ENCODE assay signal across 14 cellular contexts in the genomic region with DNA sequence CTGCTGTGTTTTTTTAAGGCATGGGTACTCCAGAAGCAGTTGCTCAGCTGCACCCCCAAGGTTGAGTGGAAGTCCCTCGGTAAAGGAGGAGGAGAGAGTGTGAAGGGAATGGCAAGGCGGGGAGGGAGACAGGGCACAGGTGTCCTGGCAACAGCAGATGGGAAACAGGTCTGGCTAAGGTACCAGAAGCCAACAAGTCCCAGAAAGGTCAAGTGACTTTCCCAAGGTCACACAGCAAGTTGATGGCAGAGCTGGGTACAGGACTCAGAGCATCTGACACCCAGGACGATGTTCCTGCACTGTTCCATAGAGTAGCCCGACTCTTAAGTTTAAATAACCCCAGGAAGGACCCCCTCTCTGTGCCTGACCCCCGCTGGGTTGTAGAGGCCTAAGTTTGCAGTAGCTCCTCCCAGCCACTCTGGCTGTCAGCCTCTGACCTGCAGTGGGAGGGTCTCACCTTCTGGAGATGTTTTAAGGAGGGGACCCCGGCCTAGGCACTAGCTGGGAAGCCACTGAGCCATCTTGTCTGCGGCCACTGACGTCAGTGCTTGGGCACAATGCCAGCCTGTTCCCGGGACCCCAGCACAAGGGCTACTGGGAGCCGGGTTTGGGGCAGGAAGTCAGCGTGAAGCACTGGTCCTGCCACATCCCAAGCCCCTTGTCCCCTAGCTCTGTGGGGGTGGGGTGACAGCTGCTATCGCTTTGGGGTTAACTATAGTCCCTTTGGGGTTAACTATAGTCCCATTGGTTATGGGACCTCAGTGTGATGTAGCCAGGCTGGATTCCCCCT. TPM values are rescaled to one million over a fixed set of nuclear protein-coding genes. Genes with fewer than 3 reads are reported as not detected.
DNase-seq lines count a peak whose midpoint lies in the region; ATAC-seq, FAIRE-seq and TF ChIP-seq lines count a peak whose summit lies in the region.
"Had no signal": no experiment of that assay in that cellular context is flagged by ENCODE, and none has a peak within 500 bp of the region (broad histone marks: within the 10 kb centered on the region; RNA-seq: fewer than 3 reads in every experiment).

No MANE protein-coding gene starts in this region.

- no peak for ATAC-seq in CD4-positive, CD25-positive, alpha-beta regulatory T cell (ENCODE audit: low read depth in 2 of 2)
- no peak for ATAC-seq in natural killer cell treated with Interleukin-12 subunit alpha and Interleukin-12 subunit beta and Interleukin-15 and Interleukin-18, amount 100 ng/mL, for 72 hours
- no peak for ATAC-seq in HG03039 (IDR thresholded peaks at IDR 0.05; ENCODE audit: unreplicated experiment)
- ATAC-seq: left lobe of liver had no signal

- FAIRE-seq in GM12892 (lab: Jason Lieb, UNC) (peak; percentile 60), HTR-8/SVneo (lab: Jason Lieb, UNC) (no peak)

- no peak for DNase-seq in CD4-positive, CD25-positive, alpha-beta regulatory T cell
- DNase-seq in GM12892 (ENCODE audit: insufficient read length): no peak
- DNase-seq in activated naive CD8-positive, alpha-beta T cell treated with anti-CD3 and anti-CD28 coated beads for 36 hours: no peak
- DNase-seq in natural killer cell treated with Interleukin-12 subunit alpha and Interleukin-12 subunit beta and Interleukin-15 and Interleukin-18, amount 100 ng/mL, for 72 hours (ENCODE audit: low spot score): no peak
- no peak for DNase-seq in retina
- no peak for DNase-seq in HTR-8/SVneo (ENCODE audit: insufficient read length, low spot score)
- no peak for DNase-seq in NOMO-1 treated with DMSO at 0.1 percent for 48 hours (lab: John Stamatoyannopoulos, UW; ENCODE audit: unreplicated experiment)
- DNase-seq: NCI-H1930; NK-92 treated with Interleukin-12 subunit alpha and Interleukin-12 subunit beta, amount 100 ng/mL, for 24 hours; uterus had no signal

- peaks cover 29 to 93% (median 66%) of the 10 kb centered on the region in 4 donors for H3K4me1 Mint-ChIP-seq in CD4-positive, CD25-positive, alpha-beta regulatory T cell
- H3K4me1 Mint-ChIP-seq in activated naive CD8-positive, alpha-beta T cell treated with anti-CD3 and anti-CD28 coated beads for 36 hours: peaks cover 82% of the 10 kb centered on the region
- peaks cover 69 to 74% of the 10 kb centered on the region in 2 donors for H3K4me1 Mint-ChIP-seq in natural killer cell treated with Interleukin-12 subunit alpha and Interleukin-12 subunit beta and Interleukin-15 and Interleukin-18, amount 100 ng/mL, for 72 hours (ENCODE audit: low read depth in 2 of 2)

- H3K27me3 ChIP-seq in CD4-positive, CD25-positive, alpha-beta regulatory T cell (ENCODE audit: control insufficient read depth, insufficient read depth, low read length): no peaks in the 10 kb centered on the region
- H3K27me3 ChIP-seq: uterus had no signal

- peaks cover 0 to 1% (median 0%) of the 10 kb centered on the region in 7 donors for H3K9me3 Mint-ChIP-seq in CD4-positive, CD25-positive, alpha-beta regulatory T cell
- no peaks in the 10 kb centered on the region for H3K9me3 Mint-ChIP-seq in activated naive CD8-positive, alpha-beta T cell treated with anti-CD3 and anti-CD28 coated beads for 36 hours
- H3K9me3 Mint-ChIP-seq in natural killer cell treated with Interleukin-12 subunit alpha and Interleukin-12 subunit beta and Interleukin-15 and Interleukin-18, amount 100 ng/mL, for 72 hours: no peaks in the 10 kb centered on the region

- peaks cover 100% of the 10 kb centered on the region for H3K4me1 ChIP-seq in CD4-positive, CD25-positive, alpha-beta regulatory T cell (ENCODE audit: control insufficient read depth, insufficient read depth, low read length, poor library complexity, severe bottlenecking)

- no peaks in the 10 kb centered on the region for H3K9me3 ChIP-seq in CD4-positive, CD25-positive, alpha-beta regulatory T cell (ENCODE audit: control insufficient read depth in 2 of 2, low read length in 2 of 2)
- H3K9me3 ChIP-seq: uterus had no signal

- peaks cover 3% of the 10 kb centered on the region for H3K27me3 Mint-ChIP-seq in CD4-positive, CD25-positive, alpha-beta regulatory T cell
- no peaks in the 10 kb centered on the region for H3K27me3 Mint-ChIP-seq in activated naive CD8-positive, alpha-beta T cell treated with anti-CD3 and anti-CD28 coated beads for 36 hours
- no peaks in the 10 kb centered on the region for H3K27me3 Mint-ChIP-seq in natural killer cell treated with Interleukin-12 subunit alpha and Interleukin-12 subunit beta and Interleukin-15 and Interleukin-18, amount 100 ng/mL, for 72 hours
- H3K27me3 Mint-ChIP-seq: progenitor cell of endocrine pancreas had no signal

- TF ChIP-seq POLR2A in GM12892 (IDR thresholded peaks at IDR 0.05; ENCODE audit: low read depth, low read length): no peak

- peak overlapping the region; percentile 83 to 98 (median 92) for H3K4me3 Mint-ChIP-seq in CD4-positive, CD25-positive, alpha-beta regulatory T cell
- peak overlapping the region; percentile 49 for H3K4me3 Mint-ChIP-seq in activated naive CD8-positive, alpha-beta T cell treated with anti-CD3 and anti-CD28 coated beads for 36 hours
- peak overlapping the region; percentile 87 for H3K4me3 Mint-ChIP-seq in natural killer cell treated with Interleukin-12 subunit alpha and Interleukin-12 subunit beta and Interleukin-15 and Interleukin-18, amount 100 ng/mL, for 72 hours

- H3K4me3 ChIP-seq in CD4-positive, CD25-positive, alpha-beta regulatory T cell (ENCODE audit: low read depth, low read length): peak overlapping the region; percentile 85
- H3K4me3 ChIP-seq: uterus had no signal

- peak overlapping the region; percentile 95 for H3K27ac ChIP-seq in CD4-positive, CD25-positive, alpha-beta regulatory T cell (ENCODE audit: insufficient read depth, low read length, poor library complexity, severe bottlenecking)
- H3K27ac ChIP-seq: uterus had no signal

- H3K27ac Mint-ChIP-seq in CD4-positive, CD25-positive, alpha-beta regulatory T cell: peak overlapping the region; percentile 92 to 96 (median 95)
- H3K27ac Mint-ChIP-seq in activated naive CD8-positive, alpha-beta T cell treated with anti-CD3 and anti-CD28 coated beads for 36 hours: peak overlapping the region; percentile 89
- H3K27ac Mint-ChIP-seq in natural killer cell treated with Interleukin-12 subunit alpha and Interleukin-12 subunit beta and Interleukin-15 and Interleukin-18, amount 100 ng/mL, for 72 hours: peak overlapping the region; percentile 91 to 97
- H3K27ac Mint-ChIP-seq: progenitor cell of endocrine pancreas had no signal

- peaks cover 15% of the 10 kb centered on the region for H3K36me3 Mint-ChIP-seq in CD4-positive, CD25-positive, alpha-beta regulatory T cell
- peaks cover 44% of the 10 kb centered on the region for H3K36me3 Mint-ChIP-seq in activated naive CD8-positive, alpha-beta T cell treated with anti-CD3 and anti-CD28 coated beads for 36 hours
- peaks cover 12% of the 10 kb centered on the region for H3K36me3 Mint-ChIP-seq in natural killer cell treated with Interleukin-12 subunit alpha and Interleukin-12 subunit beta and Interleukin-15 and Interleukin-18, amount 100 ng/mL, for 72 hours

- no peaks in the 10 kb centered on the region for H3K36me3 ChIP-seq in CD4-positive, CD25-positive, alpha-beta regulatory T cell (ENCODE audit: control insufficient read depth, insufficient read depth, low read length)
- H3K36me3 ChIP-seq: uterus had no signal

RNA-seq across cellular contexts. Expression of a gene that starts 10.5 kb away (rescaled TPM):
- 257 TPM for total RNA-seq in CD4-positive, CD25-positive, alpha-beta regulatory T cell
- polyA plus RNA-seq in CD4-positive, CD25-positive, alpha-beta regulatory T cell: 100 to 1,000 TPM; 131 to 151 (median 141) TPM
- 114 TPM for polyA plus RNA-seq in GM12892 (2012; ENCODE audit: missing spikeins)
- 100 to 1,000 TPM; 308 to 310 TPM for total RNA-seq in activated naive CD8-positive, alpha-beta T cell treated with anti-CD3 and anti-CD28 coated beads for 36 hours
- total RNA-seq in natural killer cell treated with Interleukin-12 subunit alpha and Interleukin-12 subunit beta and Interleukin-15 and Interleukin-18, amount 100 ng/mL, for 72 hours: 100 to 1,000 TPM; 323 TPM

RNA-seq across cellular contexts. Expression of a gene that starts 20.2 kb away (rescaled TPM):
- total RNA-seq in CD4-positive, CD25-positive, alpha-beta regulatory T cell: not detected
- polyA plus RNA-seq in CD4-positive, CD25-positive, alpha-beta regulatory T cell: not detected
- 0.45 TPM for polyA plus RNA-seq in GM12892 (2012; ENCODE audit: missing spikeins)
- total RNA-seq in activated naive CD8-positive, alpha-beta T cell treated with anti-CD3 and anti-CD28 coated beads for 36 hours: under 1 TPM; 0.14 to 0.33 TPM
- total RNA-seq in natural killer cell treated with Interleukin-12 subunit alpha and Interleukin-12 subunit beta and Interleukin-15 and Interleukin-18, amount 100 ng/mL, for 72 hours: 1 to 10 TPM; 3.4 to 4.9 TPM
- total RNA-seq: left lobe of liver, progenitor cell of endocrine pancreas had no signal

RNA-seq across cellular contexts. Expression of a gene that starts 34.0 kb away (rescaled TPM):
- 0.35 TPM for total RNA-seq in CD4-positive, CD25-positive, alpha-beta regulatory T cell
- not detected for polyA plus RNA-seq in CD4-positive, CD25-positive, alpha-beta regulatory T cell
- not detected for polyA plus RNA-seq in GM12892 (2012; ENCODE audit: missing spikeins)
- total RNA-seq in activated naive CD8-positive, alpha-beta T cell treated with anti-CD3 and anti-CD28 coated beads for 36 hours: under 1 TPM in 1 of 2 experiments, not detected in 1; 0.19 TPM
- 1 to 10 TPM in 1 of 2 donors, under 1 TPM in 1; 0.43 to 1.7 TPM for total RNA-seq in natural killer cell treated with Interleukin-12 subunit alpha and Interleukin-12 subunit beta and Interleukin-15 and Interleukin-18, amount 100 ng/mL, for 72 hours
- total RNA-seq: left lobe of liver, progenitor cell of endocrine pancreas, uterus had no signal

RNA-seq across cellular contexts. Expression of a gene that starts 43.8 kb away (rescaled TPM):
- total RNA-seq in CD4-positive, CD25-positive, alpha-beta regulatory T cell: not detected
- polyA plus RNA-seq in CD4-positive, CD25-positive, alpha-beta regulatory T cell: not detected
- polyA plus RNA-seq in GM12892 (2012; ENCODE audit: missing spikeins): 0.15 TPM
- total RNA-seq in activated naive CD8-positive, alpha-beta T cell treated with anti-CD3 and anti-CD28 coated beads for 36 hours: not detected
- total RNA-seq in natural killer cell treated with Interleukin-12 subunit alpha and Interleukin-12 subunit beta and Interleukin-15 and Interleukin-18, amount 100 ng/mL, for 72 hours: not detected
- total RNA-seq: progenitor cell of endocrine pancreas; T-helper 2 cell treated with Interferon-gamma antibody and Interleukin-4, amounts not matched to agents 100 ng/mL and 5 ng/mL, for 36 hours; uterus had no signal

RNA-seq across cellular contexts. Expression of a gene that starts 50.5 kb away (rescaled TPM):
- 54.4 TPM for total RNA-seq in CD4-positive, CD25-positive, alpha-beta regulatory T cell
- polyA plus RNA-seq in CD4-positive, CD25-positive, alpha-beta regulatory T cell: 10 to 100 TPM; 22.5 to 38.1 (median 34.7) TPM
- 25.0 TPM for polyA plus RNA-seq in GM12892 (2012; ENCODE audit: missing spikeins)
- total RNA-seq in activated naive CD8-positive, alpha-beta T cell treated with anti-CD3 and anti-CD28 coated beads for 36 hours: 10 to 100 TPM; 41.1 to 49.9 TPM
- 10 to 100 TPM; 39.1 to 74.7 TPM for total RNA-seq in natural killer cell treated with Interleukin-12 subunit alpha and Interleukin-12 subunit beta and Interleukin-15 and Interleukin-18, amount 100 ng/mL, for 72 hours
